1 cellular context compared by ENCODE assay signal in the genomic region with DNA sequence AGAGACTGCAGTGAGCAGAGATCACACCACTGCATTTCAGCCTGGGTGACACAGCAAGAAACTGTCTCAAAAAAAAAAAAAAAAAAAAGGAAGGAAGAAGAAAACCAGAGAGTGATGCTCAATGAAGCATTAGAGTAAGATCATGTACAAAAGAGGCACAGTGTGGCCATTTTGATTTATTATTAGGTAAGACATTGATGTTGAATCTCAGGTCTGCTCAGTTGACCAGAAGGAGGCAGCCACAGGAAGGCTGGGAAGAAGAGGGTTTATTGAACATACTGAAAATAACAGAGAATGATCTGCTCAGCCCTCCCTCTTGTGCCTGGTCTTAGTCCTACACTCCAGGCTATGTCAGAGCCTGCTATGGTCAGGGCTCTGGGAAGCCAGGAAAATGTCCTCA.
TF ChIP-seq lines count a peak whose summit lies in the region.

No MANE protein-coding gene starts in this region.

TF ChIP-seq in IMR-90, 13 proteins besides CTCF, POLR2A, EP300 and RAD21:
- TF ChIP-seq MAZ (IDR thresholded peaks at IDR 0.05; ENCODE audit: borderline replicate concordance, low read depth, low read length): no peak
- no peak for TF ChIP-seq RFX5 (IDR thresholded peaks at IDR 0.05; ENCODE audit: low read depth, low read length)
- TF ChIP-seq BHLHE40 (IDR thresholded peaks at IDR 0.05; ENCODE audit: low read depth, low read length): no peak
